ENCODE assay signal across 24 cellular contexts in genomic region chr7:52639981-52640380, GRCh38.
DNase-seq lines count a peak whose midpoint lies in the region; ATAC-seq, FAIRE-seq and TF ChIP-seq lines count a peak whose summit lies in the region.
"Had no signal": no experiment of that assay in that cellular context is flagged by ENCODE, and none has a peak within 500 bp of the region (broad histone marks: within the 10 kb centered on the region; RNA-seq: fewer than 3 reads in every experiment).

No MANE protein-coding gene starts in this region.

- no peak for FAIRE-seq in urothelium cell line (lab: Jason Lieb, UNC)
- FAIRE-seq: frontal cortex, islet of Langerhans had no signal

- H3K36me3 ChIP-seq in kidney epithelial cell (ENCODE audit: control insufficient read depth, insufficient read depth, low read length) = no peaks in the 10 kb centered on the region
- H3K36me3 ChIP-seq: colonic mucosa, esophagus muscularis mucosa, SJCRH30 had no signal

- no peak for TF ChIP-seq CTCF in kidney epithelial cell (IDR thresholded peaks at IDR 0.05; ENCODE audit: insufficient read depth, low read length, poor library complexity, severe bottlenecking)

- no peak overlapping the region for H3K4me3 ChIP-seq in kidney epithelial cell (ENCODE audit: low read depth, low read length)
- H3K4me3 ChIP-seq: colonic mucosa, esophagus muscularis mucosa, hepatocyte, lung, SJCRH30 had no signal

- ATAC-seq in left colon (no peak), HG03097 (IDR thresholded peaks at IDR 0.05; ENCODE audit: low FRiP score, unreplicated experiment) (no peak)
- ATAC-seq: activated CD4-positive, CD25-positive, alpha-beta regulatory T cell treated with anti-CD3 and anti-CD28 coated beads, Interleukin-2, amount 50 U/mL, for 24 hours; activated CD8-positive, alpha-beta T cell treated with anti-CD3 and anti-CD28 coated beads for 36 hours; Panc1 had no signal

- intact Hi-C loops in left colon (cut with DNase I, micrococcal nuclease) = no loop called here

- no peaks in the 10 kb centered on the region for H3K27me3 ChIP-seq in kidney epithelial cell (ENCODE audit: control insufficient read depth, insufficient read depth, low read length)
- H3K27me3 ChIP-seq: colonic mucosa, esophagus muscularis mucosa, hepatocyte, SJCRH30 had no signal

- DNase-seq in M059J (ENCODE audit: low read depth) (peak; percentile 2), astrocyte of the hippocampus (ENCODE audit: low read depth, low spot score) (peak; percentile 95), kidney epithelial cell (ENCODE audit: low read depth) (peak; percentile 65), urothelium cell line (ENCODE audit: low spot score) (peak; percentile 27), left colon (no peak), NCI-H2107 treated with DMSO at 0.1 percent for 48 hours (lab: John Stamatoyannopoulos, UW; ENCODE audit: unreplicated experiment) (no peak)
- DNase-seq in NK-92 treated with Interleukin-12 subunit alpha and Interleukin-12 subunit beta, amount 100 ng/mL, for 24 hours (lab: John Stamatoyannopoulos, UW) = no peak
- DNase-seq: activated CD8-positive, alpha-beta T cell treated with anti-CD3 and anti-CD28 coated beads for 36 hours; activated gamma-delta T cell; CD4-positive, CD25-positive, alpha-beta regulatory T cell; colonic mucosa; effector memory CD4-positive, alpha-beta T cell; EL; NCI-H187; NCI-H526 had no signal

Comparison
In these comparisons a context has a peak if more than half of its experiments do, and no peak if none do; other contexts are left out.
1. DNase-seq: peak in M059J (single experiment), astrocyte of the hippocampus (single experiment), kidney epithelial cell (single experiment) and urothelium cell line (single experiment); none in left colon (0 of 2), NCI-H2107 treated with DMSO at 0.1 percent for 48 hours (single experiment) and NK-92 treated with Interleukin-12 subunit alpha and Interleukin-12 subunit beta, amount 100 ng/mL, for 24 hours (single experiment).